22 cellular contexts compared by ENCODE assay signal in the genomic region with DNA sequence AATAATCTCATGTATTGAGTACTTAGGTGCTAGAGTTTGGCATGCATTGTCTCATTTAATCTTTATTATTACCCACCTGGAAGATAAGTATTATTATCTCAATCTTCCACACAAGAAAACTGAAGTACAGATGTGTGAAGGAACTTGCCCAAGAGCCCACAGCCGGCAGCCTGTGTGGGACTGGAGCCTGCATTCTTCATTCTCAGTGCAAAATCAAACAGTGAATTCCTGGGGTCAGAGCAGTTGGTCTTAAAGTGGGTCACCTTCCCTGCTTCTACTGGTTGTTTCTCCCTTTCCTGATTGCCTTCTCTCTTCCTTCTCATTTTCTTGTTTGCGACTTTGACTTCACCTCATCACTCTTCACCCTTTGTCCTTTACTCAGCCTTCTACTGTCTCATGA.
"Had no signal": no experiment of that assay in that cellular context is flagged by ENCODE, and none has a peak within 500 bp of the region (broad histone marks: within the 10 kb centered on the region; RNA-seq: fewer than 3 reads in every experiment).

No MANE protein-coding gene starts in this region.

- ATAC-seq: activated T-cell treated with anti-CD3 and anti-CD28 coated beads, Interleukin-2, amount 50 U/mL, for 72 hours; heart left ventricle; left lobe of liver; lower lobe of right lung; naive thymus-derived CD4-positive, alpha-beta T cell; sciatic nerve; stimulated activated naive B cell treated with anti-CD40 and anti-IgM and Interleukin-4, amounts not matched to agents 10 μg/mL and 1 μg/mL and 100 μg/mL, for 72 hours had no signal

- H3K27me3 ChIP-seq: heart left ventricle, transverse colon had no signal

- H3K9me3 Mint-ChIP-seq: activated CD4-positive, alpha-beta memory T cell treated with anti-CD3 and anti-CD28 coated beads, Interleukin-2, amount 10 ng/mL, durations not matched to agents 7 days and 5 days; activated naive CD4-positive, alpha-beta T cell treated with anti-CD3 and anti-CD28 coated beads, Interleukin-2, amount 10 ng/mL, durations not matched to agents 7 days and 5 days; activated T-cell treated with anti-CD3 and anti-CD28 coated beads, Interleukin-2, amount 50 U/mL, for 72 hours; neural crest cell; stimulated activated naive B cell treated with anti-CD40 and anti-IgM and Interleukin-4, amounts not matched to agents 10 μg/mL and 1 μg/mL and 100 μg/mL, for 72 hours had no signal

- H3K4me1 Mint-ChIP-seq: activated CD4-positive, alpha-beta memory T cell treated with anti-CD3 and anti-CD28 coated beads, Interleukin-2, amount 10 ng/mL, durations not matched to agents 7 days and 5 days; activated naive CD4-positive, alpha-beta T cell treated with anti-CD3 and anti-CD28 coated beads, Interleukin-2, amount 10 ng/mL, durations not matched to agents 7 days and 5 days; brain; stimulated activated naive B cell treated with anti-CD40 and anti-IgM and Interleukin-4, amounts not matched to agents 10 μg/mL and 1 μg/mL and 100 μg/mL, for 72 hours had no signal

- H3K4me3 Mint-ChIP-seq: activated CD4-positive, alpha-beta memory T cell treated with anti-CD3 and anti-CD28 coated beads, Interleukin-2, amount 10 ng/mL, durations not matched to agents 7 days and 5 days; activated naive CD4-positive, alpha-beta T cell treated with anti-CD3 and anti-CD28 coated beads, Interleukin-2, amount 10 ng/mL, durations not matched to agents 7 days and 5 days; activated T-cell treated with anti-CD3 and anti-CD28 coated beads, Interleukin-2, amount 50 U/mL, for 72 hours; brain; naive thymus-derived CD4-positive, alpha-beta T cell; neural crest cell; stimulated activated naive B cell treated with anti-CD40 and anti-IgM and Interleukin-4, amounts not matched to agents 10 μg/mL and 1 μg/mL and 100 μg/mL, for 72 hours had no signal

- H3K36me3 ChIP-seq: heart left ventricle, lower lobe of right lung, transverse colon had no signal

- H3K36me3 Mint-ChIP-seq: activated naive CD4-positive, alpha-beta T cell treated with anti-CD3 and anti-CD28 coated beads, Interleukin-2, amount 10 ng/mL, durations not matched to agents 7 days and 5 days; brain; naive thymus-derived CD4-positive, alpha-beta T cell; stimulated activated naive B cell treated with anti-CD40 and anti-IgM and Interleukin-4, amounts not matched to agents 10 μg/mL and 1 μg/mL and 100 μg/mL, for 72 hours had no signal

- H3K27ac Mint-ChIP-seq: activated CD4-positive, alpha-beta memory T cell treated with anti-CD3 and anti-CD28 coated beads, Interleukin-2, amount 10 ng/mL, durations not matched to agents 7 days and 5 days; activated naive CD4-positive, alpha-beta T cell treated with anti-CD3 and anti-CD28 coated beads, Interleukin-2, amount 10 ng/mL, durations not matched to agents 7 days and 5 days; activated T-cell treated with anti-CD3 and anti-CD28 coated beads, Interleukin-2, amount 50 U/mL, for 72 hours; brain; naive thymus-derived CD4-positive, alpha-beta T cell; stimulated activated naive B cell treated with anti-CD40 and anti-IgM and Interleukin-4, amounts not matched to agents 10 μg/mL and 1 μg/mL and 100 μg/mL, for 72 hours had no signal

- DNase-seq: activated CD4-positive, alpha-beta memory T cell treated with anti-CD3 and anti-CD28 coated beads, Interleukin-2, amount 10 ng/mL, durations not matched to agents 7 days and 5 days; activated CD4-positive, alpha-beta T cell treated with anti-CD3 and anti-CD28 coated beads for 48 hours; activated CD4-positive, CD25-positive, alpha-beta regulatory T cell; activated effector memory CD4-positive, alpha-beta T cell treated with Interleukin-2 at 50 U/mL for 16 hours; activated naive CD4-positive, alpha-beta T cell treated with anti-CD3 and anti-CD28 coated beads, Interleukin-2, amount 10 ng/mL, durations not matched to agents 7 days and 5 days; activated T-cell treated with anti-CD3 and anti-CD28 coated beads, Interleukin-2, amount 50 U/mL, for 72 hours; amygdala; caudate nucleus; heart left ventricle; lower lobe of right lung; naive thymus-derived CD4-positive, alpha-beta T cell; stimulated activated CD4-positive, alpha-beta T cell treated with anti-CD3 and anti-CD28 coated beads, Interleukin-2, amount 100 ng/mL, for 48 hours; stimulated activated CD8-positive, alpha-beta memory T cell treated with anti-CD3 and anti-CD28 coated beads, Interleukin-4, amount 100 ng/mL, for 48 hours; stimulated activated naive B cell treated with anti-CD40 and anti-IgM and Interleukin-4, amounts not matched to agents 10 μg/mL and 1 μg/mL and 100 μg/mL, for 72 hours; T1000; transverse colon had no signal

- H3K4me3 ChIP-seq: heart left ventricle, lower lobe of right lung, transverse colon had no signal

- H3K9me3 ChIP-seq: heart left ventricle, lower lobe of right lung, transverse colon had no signal

- H3K4me1 ChIP-seq: lower lobe of right lung, transverse colon had no signal

- FAIRE-seq: colon had no signal

- H3K27ac ChIP-seq: epithelial cell of prostate, heart left ventricle, lower lobe of right lung, transverse colon had no signal
